In genomic region chr5:16618138-16618897, GRCh38 we compare ENCODE assay signal across 19 cellular contexts. TPM values are rescaled to one million over a fixed set of nuclear protein-coding genes. Genes with fewer than 3 reads are reported as not detected.
DNase-seq lines count a peak whose midpoint lies in the region; TF ChIP-seq lines count a peak whose summit lies in the region.
"Had no signal": no experiment of that assay in that cellular context is flagged by ENCODE, and none has a peak within 500 bp of the region (broad histone marks: within the 10 kb centered on the region; RNA-seq: fewer than 3 reads in every experiment).

No MANE protein-coding gene starts in this region.

- H4K20me1 ChIP-seq in hepatocyte (ENCODE audit: insufficient read depth, poor library complexity, severe bottlenecking), result no peaks in the 10 kb centered on the region

- H3K27me3 ChIP-seq in hepatocyte, result peaks cover 19% of the 10 kb centered on the region
- H3K27me3 ChIP-seq: gastrocnemius medialis had no signal

- H3K36me3 ChIP-seq in hepatocyte (replicated peaks; ENCODE audit: insufficient read depth, low read depth), result no peaks in the 10 kb centered on the region
- H3K36me3 ChIP-seq: gastrocnemius medialis, Peyer's patch, thoracic aorta had no signal

- CTCF ChIA-PET in activated CD4-positive, alpha-beta memory T cell treated with anti-CD3 and anti-CD28 coated beads, Interleukin-2, amount 10 ng/mL, durations not matched to agents 7 days and 5 days (lab: Charles Lee), result no interaction called here

- peak; percentile 24 for DNase-seq in NCI-H510A treated with DMSO at 0.1 percent for 48 hours (lab: John Stamatoyannopoulos, UW)
- no peak for DNase-seq in NCI-H510A (lab: John Stamatoyannopoulos, UW)
- peak; percentile 19 for DNase-seq in GM20000 (ENCODE audit: low spot score)
- peak; percentile 88 for DNase-seq in NCI-H2171 treated with DMSO at 0.1 percent for 48 hours (lab: John Stamatoyannopoulos, UW)
- DNase-seq in hepatocyte (ENCODE audit: low spot score), result peak; percentile 7
- no peak for DNase-seq in GM03348 (ENCODE audit: low spot score)
- DNase-seq in dedifferentiated amniotic fluid mesenchymal stem cell (ENCODE audit: extremely low spot score), result no peak
- no peak for DNase-seq in activated CD4-positive, alpha-beta memory T cell treated with anti-CD3 and anti-CD28 coated beads, Interleukin-2, amount 10 ng/mL, durations not matched to agents 7 days and 5 days
- DNase-seq: COR-L47, gastrocnemius medialis, NCI-H446 treated with DMSO at 0.1 percent for 48 hours, nephron progenitor cell had no signal

- no peak overlapping the region for H3K4me3 ChIP-seq in hepatocyte
- H3K4me3 ChIP-seq: lung, thoracic aorta had no signal

- H3K9me3 Mint-ChIP-seq in activated CD4-positive, alpha-beta memory T cell treated with anti-CD3 and anti-CD28 coated beads, Interleukin-2, amount 10 ng/mL, durations not matched to agents 7 days and 5 days, result no peaks in the 10 kb centered on the region
- H3K9me3 Mint-ChIP-seq: activated T-cell treated with anti-CD3 and anti-CD28 coated beads, Interleukin-2, amount 50 U/mL, for 4 hours; T-helper 1 cell treated with Interleukin-12 subunit alpha and Interleukin-12 subunit beta and Interleukin-4 antibody, amounts not matched to agents 30 μg/mL and 1 μg/mL, for 36 hours had no signal

- POLR2A ChIA-PET in activated CD4-positive, alpha-beta memory T cell treated with anti-CD3 and anti-CD28 coated beads, Interleukin-2, amount 10 ng/mL, durations not matched to agents 7 days and 5 days (lab: Charles Lee), result interaction anchor here (1.4 to 3.2 kb wide), 3 partner anchors 9 to 150 kb away, joined by 4 to 50 read pairs (median 10); no protein-coding TSS in a partner anchor

- peak overlapping the region; percentile 66 for H3K27ac ChIP-seq in hepatocyte
- H3K27ac ChIP-seq: gastrocnemius medialis, thoracic aorta had no signal

- 65% methylated on average over 10 of the region's 10 CpGs for WGBS in hepatocyte (ENCODE audit: low lambda C conversion rate, missing lambda C conversion rate)

- no peaks in the 10 kb centered on the region for H3K9me3 ChIP-seq in hepatocyte (ENCODE audit: low read depth)
- H3K9me3 ChIP-seq: A549, gastrocnemius medialis, Peyer's patch, thoracic aorta had no signal

- no peak overlapping the region for H3K4me3 Mint-ChIP-seq in activated CD4-positive, alpha-beta memory T cell treated with anti-CD3 and anti-CD28 coated beads, Interleukin-2, amount 10 ng/mL, durations not matched to agents 7 days and 5 days
- H3K4me3 Mint-ChIP-seq: activated T-cell treated with anti-CD3 and anti-CD28 coated beads, Interleukin-2, amount 50 U/mL, for 4 hours; nephron progenitor cell; T-helper 1 cell treated with Interleukin-12 subunit alpha and Interleukin-12 subunit beta and Interleukin-4 antibody, amounts not matched to agents 30 μg/mL and 1 μg/mL, for 36 hours had no signal

- peak overlapping the region; percentile 97 for H3K4me2 ChIP-seq in hepatocyte

- TF ChIP-seq CTCF in GM20000 (IDR thresholded peaks at IDR 0.05; ENCODE audit: extremely low read depth, missing control alignments) (no peak), hepatocyte (IDR thresholded peaks at IDR 0.05; ENCODE audit: poor library complexity) (no peak)

- no peak overlapping the region for H2AFZ ChIP-seq in hepatocyte

- no peaks in the 10 kb centered on the region for H3K79me2 ChIP-seq in hepatocyte

- peaks cover 6% of the 10 kb centered on the region for H3K4me1 ChIP-seq in hepatocyte (ENCODE audit: insufficient read depth)

- no peak overlapping the region for H3K27ac Mint-ChIP-seq in activated CD4-positive, alpha-beta memory T cell treated with anti-CD3 and anti-CD28 coated beads, Interleukin-2, amount 10 ng/mL, durations not matched to agents 7 days and 5 days
- H3K27ac Mint-ChIP-seq: nephron progenitor cell; T-helper 1 cell treated with Interleukin-12 subunit alpha and Interleukin-12 subunit beta and Interleukin-4 antibody, amounts not matched to agents 30 μg/mL and 1 μg/mL, for 36 hours had no signal

- peaks cover 20% of the 10 kb centered on the region for H3K4me1 Mint-ChIP-seq in activated CD4-positive, alpha-beta memory T cell treated with anti-CD3 and anti-CD28 coated beads, Interleukin-2, amount 10 ng/mL, durations not matched to agents 7 days and 5 days

- peaks cover 10% of the 10 kb centered on the region for H3K36me3 Mint-ChIP-seq in activated CD4-positive, alpha-beta memory T cell treated with anti-CD3 and anti-CD28 coated beads, Interleukin-2, amount 10 ng/mL, durations not matched to agents 7 days and 5 days (ENCODE audit: low read depth)

- H3K27me3 Mint-ChIP-seq in activated CD4-positive, alpha-beta memory T cell treated with anti-CD3 and anti-CD28 coated beads, Interleukin-2, amount 10 ng/mL, durations not matched to agents 7 days and 5 days, result peaks cover 10% of the 10 kb centered on the region

- no peaks in the 10 kb centered on the region for H3K9me2 ChIP-seq in hepatocyte (replicated peaks; ENCODE audit: insufficient read depth)

RNA-seq across cellular contexts. Expression of gene RETREG1, which starts 1.5 kb away (rescaled TPM):
- 23.8 and 24.6 TPM in 2 replicates for total RNA-seq in hepatocyte
- 24.0 and 24.3 TPM in 2 replicates for polyA plus RNA-seq in hepatocyte
- total RNA-seq in activated CD4-positive, alpha-beta memory T cell treated with anti-CD3 and anti-CD28 coated beads, Interleukin-2, amount 10 ng/mL, durations not matched to agents 7 days and 5 days, result 10 to 100 TPM; 15.1 to 17.3 TPM
- polyA plus RNA-seq: endothelial cell of umbilical vein had no signal

Comparison
In these comparisons a context has a peak if more than half of its experiments do, and no peak if none do; other contexts are left out.
1. DNase-seq: peak in NCI-H510A treated with DMSO at 0.1 percent for 48 hours (single experiment), GM20000 (single experiment), NCI-H2171 treated with DMSO at 0.1 percent for 48 hours (single experiment) and hepatocyte (single experiment); none in NCI-H510A (single experiment), GM03348 (single experiment), dedifferentiated amniotic fluid mesenchymal stem cell (single experiment) and activated CD4-positive, alpha-beta memory T cell treated with anti-CD3 and anti-CD28 coated beads, Interleukin-2, amount 10 ng/mL, durations not matched to agents 7 days and 5 days (single experiment).